Comparison of ENCODE assay signal across 16 cellular contexts in genomic region chr19:30695171-30695875, GRCh38.
A peak's percentile ranks its signal among the peaks of the same experiment; 100 is the strongest.
DNase-seq lines count a peak whose midpoint lies in the region; TF ChIP-seq lines count a peak whose summit lies in the region.
"Had no signal": no experiment of that assay in that cellular context is flagged by ENCODE, and none has a peak within 500 bp of the region (broad histone marks: within the 10 kb centered on the region; RNA-seq: fewer than 3 reads in every experiment).

No MANE protein-coding gene starts in this region.

- H3K4me1 ChIP-seq in left ventricle myocardium inferior (peaks cover 20% of the 10 kb centered on the region), right atrium auricular region (peaks cover 0 to 4% of the 10 kb centered on the region in 2 donors)

- H3K9me3 ChIP-seq in left ventricle myocardium inferior (replicated peaks), result no peaks in the 10 kb centered on the region
- H3K9me3 ChIP-seq in right atrium auricular region, result no peaks in the 10 kb centered on the region

- TF ChIP-seq CTCF in left ventricle myocardium inferior (IDR thresholded peaks at IDR 0.05; ENCODE audit: borderline replicate concordance) (peak; percentile 46), right atrium auricular region (IDR thresholded peaks at IDR 0.05) (peak in 1 of 2 donors; percentile 35), endothelial cell (IDR thresholded peaks at IDR 0.05; ENCODE audit: unreplicated experiment) (no peak), type B pancreatic cell (conservative IDR thresholded peaks at IDR 0.05) (peak; percentile 29)

- H3K4me3 ChIP-seq in left ventricle myocardium inferior (no peak overlapping the region), right atrium auricular region (no peak overlapping the region)
- H3K4me3 ChIP-seq: GM23248, PC-9 had no signal

- H3K27ac Mint-ChIP-seq in endothelial cell (ENCODE audit: unreplicated experiment) (no peak overlapping the region), type B pancreatic cell (no peak overlapping the region)
- H3K27ac Mint-ChIP-seq: activated CD8-positive, alpha-beta memory T cell treated with anti-CD3 and anti-CD28 coated beads, Interleukin-2, amount 10 ng/mL, durations not matched to agents 7 days and 5 days; dendritic cell treated with granulocyte-macrophage colony-stimulating factor and Interleukin-4, amounts not matched to agents 40 ng/mL and 50 ng/mL, for 4 days; naive thymus-derived CD8-positive, alpha-beta T cell had no signal

- H3K4me3 Mint-ChIP-seq in endothelial cell (ENCODE audit: unreplicated experiment) (no peak overlapping the region), type B pancreatic cell (no peak overlapping the region)
- H3K4me3 Mint-ChIP-seq: activated CD8-positive, alpha-beta memory T cell treated with anti-CD3 and anti-CD28 coated beads, Interleukin-2, amount 10 ng/mL, durations not matched to agents 7 days and 5 days; dendritic cell treated with granulocyte-macrophage colony-stimulating factor and Interleukin-4, amounts not matched to agents 40 ng/mL and 50 ng/mL, for 4 days; naive thymus-derived CD8-positive, alpha-beta T cell had no signal

- H3K36me3 ChIP-seq in left ventricle myocardium inferior (no peaks in the 10 kb centered on the region), right atrium auricular region (no peaks in the 10 kb centered on the region)

- peaks cover 3% of the 10 kb centered on the region for H3K27me3 Mint-ChIP-seq in endothelial cell (ENCODE audit: unreplicated experiment)
- peaks cover 30% of the 10 kb centered on the region for H3K27me3 Mint-ChIP-seq in type B pancreatic cell

- peaks cover 39% of the 10 kb centered on the region for H3K27me3 ChIP-seq in left ventricle myocardium inferior (ENCODE audit: low read depth)
- H3K27me3 ChIP-seq in right atrium auricular region, result no peaks in the 10 kb centered on the region

- H3K36me3 Mint-ChIP-seq in endothelial cell (ENCODE audit: low read depth, unreplicated experiment) (no peaks in the 10 kb centered on the region), type B pancreatic cell (no peaks in the 10 kb centered on the region)
- H3K36me3 Mint-ChIP-seq: activated CD8-positive, alpha-beta memory T cell treated with anti-CD3 and anti-CD28 coated beads, Interleukin-2, amount 10 ng/mL, durations not matched to agents 7 days and 5 days; naive thymus-derived CD8-positive, alpha-beta T cell had no signal

- no peak for DNase-seq in left ventricle myocardium inferior
- no peak for DNase-seq in right atrium auricular region (ENCODE audit: low spot score)
- DNase-seq in NAMALWA (ENCODE audit: low spot score), result peak; percentile 27
- peak; percentile 47 for DNase-seq in endothelial cell (ENCODE audit: low spot score)
- DNase-seq in type B pancreatic cell (ENCODE audit: extremely low spot score, unreplicated experiment), result no peak
- no peak for DNase-seq in NCI-H187 (lab: John Stamatoyannopoulos, UW)
- no peak for DNase-seq in OCI-M1 (lab: John Stamatoyannopoulos, UW)
- no peak for DNase-seq in DMS153 (lab: John Stamatoyannopoulos, UW)
- DNase-seq: activated CD8-positive, alpha-beta memory T cell treated with anti-CD3 and anti-CD28 coated beads, Interleukin-2, amount 10 ng/mL, durations not matched to agents 7 days and 5 days; COR-L47; GM23248; naive thymus-derived CD8-positive, alpha-beta T cell; NCI-H146; PC-9; stimulated activated CD4-positive, alpha-beta T cell treated with anti-CD3 and anti-CD28 coated beads, Interleukin-1b, Interleukin-23, amount 100 ng/mL, for 48 hours had no signal

- H3K4me1 Mint-ChIP-seq in endothelial cell (ENCODE audit: unreplicated experiment) (peaks cover 10% of the 10 kb centered on the region), type B pancreatic cell (ENCODE audit: unreplicated experiment) (peaks cover 58% of the 10 kb centered on the region)

- no peaks in the 10 kb centered on the region for H3K9me3 Mint-ChIP-seq in endothelial cell (ENCODE audit: unreplicated experiment)
- H3K9me3 Mint-ChIP-seq in type B pancreatic cell, result peaks cover 4% of the 10 kb centered on the region
- H3K9me3 Mint-ChIP-seq: dendritic cell treated with granulocyte-macrophage colony-stimulating factor and Interleukin-4, amounts not matched to agents 40 ng/mL and 50 ng/mL, for 4 days had no signal

- intact Hi-C loops in left ventricle myocardium inferior (cut with micrococcal nuclease), result no loop called here

- no peak overlapping the region for H3K27ac ChIP-seq in left ventricle myocardium inferior (replicated peaks)
- H3K27ac ChIP-seq in right atrium auricular region, result no peak overlapping the region
- H3K27ac ChIP-seq: GM23248, PC-9 had no signal

Comparison
In these comparisons a context has a peak if more than half of its experiments do, and no peak if none do; other contexts are left out.
1. DNase-seq: peak in NAMALWA (single experiment) and endothelial cell (single experiment); none in left ventricle myocardium inferior (single experiment), right atrium auricular region (single experiment), type B pancreatic cell (single experiment), NCI-H187 (0 of 2), OCI-M1 (single experiment) and DMS153 (single experiment).